3 cellular contexts compared by ENCODE assay signal in genomic region chr14:72680853-72681640, GRCh38.
TF ChIP-seq lines count a peak whose summit lies in the region.

No MANE protein-coding gene starts in this region.

TF ChIP-seq in H1, 55 proteins besides CTCF, POLR2A, EP300 and RAD21:
- TF ChIP-seq TBP (IDR thresholded peaks at IDR 0.05; ENCODE audit: low read depth, low read length): no peak
- TF ChIP-seq BACH1 (IDR thresholded peaks at IDR 0.05; ENCODE audit: low read length): no peak
- 0 out of 2 replicates have a peak, but pooled peaks have one; percentile 21 for TF ChIP-seq MAX (IDR thresholded peaks at IDR 0.05)
- no peak for TF ChIP-seq HDAC2 (IDR thresholded peaks at IDR 0.05; ENCODE audit: borderline replicate concordance in 1 of 2, low read depth in 2 of 2, low read length in 2 of 2)

TF ChIP-seq in neural cell, 6 proteins besides CTCF, POLR2A, EP300 and RAD21:
- TF ChIP-seq TAF1 (IDR thresholded peaks at IDR 0.05; ENCODE audit: low read depth): no peak
- TF ChIP-seq MXI1 (conservative IDR thresholded peaks at IDR 0.05; ENCODE audit: poor library complexity, severe bottlenecking): no peak
- TF ChIP-seq EZH2 (IDR thresholded peaks at IDR 0.05; ENCODE audit: borderline replicate concordance, insufficient read depth, low read length, poor library complexity, severe bottlenecking): no peak
- TF ChIP-seq POLR2AphosphoS5 (IDR thresholded peaks at IDR 0.05): no peak
- TF ChIP-seq SMC3 (conservative IDR thresholded peaks at IDR 0.05; ENCODE audit: poor library complexity): no peak
- TF ChIP-seq REST (IDR thresholded peaks at IDR 0.05; ENCODE audit: borderline replicate concordance): no peak

TF ChIP-seq in HEK293T, 16 proteins besides CTCF, POLR2A, EP300 and RAD21:
- TF ChIP-seq LEF1 (IDR thresholded peaks at IDR 0.05; ENCODE audit: borderline replicate concordance): no peak
- no peak for TF ChIP-seq ELF4 (IDR thresholded peaks at IDR 0.05)
- no peak for TF ChIP-seq SUZ12 (IDR thresholded peaks at IDR 0.05)
- TF ChIP-seq L3MBTL2 (conservative IDR thresholded peaks at IDR 0.05): no peak
- TF ChIP-seq ZNF384 (IDR thresholded peaks at IDR 0.05): no peak
- no peak for TF ChIP-seq FOXK2 (IDR thresholded peaks at IDR 0.05)
- no peak for TF ChIP-seq HDGF (IDR thresholded peaks at IDR 0.05; ENCODE audit: borderline replicate concordance)
- TF ChIP-seq PKNOX1 (IDR thresholded peaks at IDR 0.05): no peak
- TF ChIP-seq SP1 (IDR thresholded peaks at IDR 0.05): no peak
TF ChIP-seq in HEK293T: peak in this region for 0.
